ENCODE assay signal across 24 cellular contexts in genomic region chr22:33850227-33850626, GRCh38.
"Had no signal": no experiment of that assay in that cellular context is flagged by ENCODE, and none has a peak within 500 bp of the region (broad histone marks: within the 10 kb centered on the region; RNA-seq: fewer than 3 reads in every experiment).

No MANE protein-coding gene starts in this region.

- H3K9me3 ChIP-seq: colonic mucosa, thyroid gland had no signal

- DNase-seq: activated CD4-positive, alpha-beta T cell treated with anti-CD3 and anti-CD28 coated beads for 4 hours; activated CD4-positive, alpha-beta T cell treated with anti-CD3 and anti-CD28 coated beads, Interleukin-2, amount 50 U/mL, for 48 hours; activated CD4-positive, CD25-positive, alpha-beta regulatory T cell; activated naive CD4-positive, alpha-beta T cell treated with anti-CD3 and anti-CD28 coated beads for 36 hours; activated naive CD8-positive, alpha-beta T cell treated with anti-CD3 and anti-CD28 coated beads, Interleukin-2, amount 10 ng/mL, durations not matched to agents 7 days and 5 days; activated T-cell treated with anti-CD3 and anti-CD28 coated beads, Interleukin-2, amount 50 U/mL, for 48 hours; amniotic stem cell; colonic mucosa; heart right ventricle; immature natural killer cell; kidney glomerular epithelial cell; left lung; mammary epithelial cell; naive thymus-derived CD8-positive, alpha-beta T cell; stimulated activated CD4-positive, alpha-beta T cell treated with anti-CD3 and anti-CD28 coated beads, Interleukin-12 subunit alpha, Interleukin-12 subunit beta, amount 100 ng/mL, for 4 hours; stimulated activated CD4-positive, alpha-beta T cell treated with anti-CD3 and anti-CD28 coated beads, Interleukin-4, amount 100 ng/mL, for 4 hours; substantia nigra; T-helper 9 cell; thyroid gland had no signal

- H3K27me3 Mint-ChIP-seq: activated naive CD8-positive, alpha-beta T cell treated with anti-CD3 and anti-CD28 coated beads, Interleukin-2, amount 10 ng/mL, durations not matched to agents 7 days and 5 days; naive thymus-derived CD8-positive, alpha-beta T cell; stimulated activated naive CD8-positive, alpha-beta T cell treated with anti-CD3 and anti-CD28 coated beads, Interleukin-15, Interleukin-2, amounts not matched to agents 100 ng/mL and 50 ng/mL, for 24 hours had no signal

- ATAC-seq: heart right ventricle; left lung; naive thymus-derived CD8-positive, alpha-beta T cell had no signal

- H3K4me3 Mint-ChIP-seq: activated naive CD4-positive, alpha-beta T cell treated with anti-CD3 and anti-CD28 coated beads for 36 hours; activated naive CD8-positive, alpha-beta T cell treated with anti-CD3 and anti-CD28 coated beads, Interleukin-2, amount 10 ng/mL, durations not matched to agents 7 days and 5 days; endodermal cell; immature natural killer cell; mesothelial cell of epicardium; naive thymus-derived CD8-positive, alpha-beta T cell; stimulated activated naive CD8-positive, alpha-beta T cell treated with anti-CD3 and anti-CD28 coated beads, Interleukin-15, Interleukin-2, amounts not matched to agents 100 ng/mL and 50 ng/mL, for 24 hours had no signal

- H3K36me3 ChIP-seq: colonic mucosa, heart right ventricle, left lung, thyroid gland had no signal

- H3K27ac ChIP-seq: epithelial cell of prostate, left lung, thyroid gland had no signal

- H3K4me3 ChIP-seq: colonic mucosa, heart right ventricle, left lung, thyroid gland had no signal

- H3K36me3 Mint-ChIP-seq: activated naive CD8-positive, alpha-beta T cell treated with anti-CD3 and anti-CD28 coated beads, Interleukin-2, amount 10 ng/mL, durations not matched to agents 7 days and 5 days had no signal

- H3K27me3 ChIP-seq: colonic mucosa, heart right ventricle, left lung, thyroid gland had no signal

- FAIRE-seq: bronchial epithelial cell had no signal

- H3K27ac Mint-ChIP-seq: activated naive CD4-positive, alpha-beta T cell treated with anti-CD3 and anti-CD28 coated beads for 36 hours; activated naive CD8-positive, alpha-beta T cell treated with anti-CD3 and anti-CD28 coated beads, Interleukin-2, amount 10 ng/mL, durations not matched to agents 7 days and 5 days; immature natural killer cell; mesothelial cell of epicardium; naive thymus-derived CD8-positive, alpha-beta T cell; stimulated activated naive CD8-positive, alpha-beta T cell treated with anti-CD3 and anti-CD28 coated beads, Interleukin-15, Interleukin-2, amounts not matched to agents 100 ng/mL and 50 ng/mL, for 24 hours had no signal
